ENCODE assay signal across 17 cellular contexts in the genomic region with DNA sequence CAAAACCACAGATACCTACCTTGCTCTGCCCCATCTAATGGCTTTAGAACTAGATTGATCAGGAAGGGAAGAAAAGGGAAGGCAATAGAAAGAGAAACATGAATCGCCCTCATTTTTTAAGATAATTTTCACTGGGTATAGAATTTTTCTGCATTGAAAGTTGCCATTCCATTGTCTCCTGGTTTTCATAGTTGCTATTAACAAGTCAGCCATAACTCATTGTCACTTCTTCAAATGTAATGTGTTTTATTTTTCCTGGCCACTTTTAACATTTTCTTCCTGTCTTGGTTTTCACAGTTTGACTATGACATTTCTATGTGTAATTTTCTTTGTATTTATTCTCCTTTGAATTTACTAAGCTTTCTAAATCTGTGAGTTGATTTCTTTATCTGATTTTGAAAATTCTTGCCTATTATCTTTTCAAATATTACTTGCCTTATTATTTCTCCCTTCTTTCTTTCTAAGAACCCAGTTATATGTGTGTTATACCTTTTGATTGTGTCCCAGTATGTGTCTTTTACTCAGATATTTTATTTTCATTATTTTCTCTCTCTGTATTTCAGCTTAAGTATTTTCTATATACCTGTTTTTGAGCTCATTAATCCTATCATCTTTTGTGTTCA.
"Had no signal": no experiment of that assay in that cellular context is flagged by ENCODE, and none has a peak within 500 bp of the region (broad histone marks: within the 10 kb centered on the region; RNA-seq: fewer than 3 reads in every experiment).

No MANE protein-coding gene starts in this region.

- DNase-seq: activated B cell treated with CpG ODN at 0.5 μM for 24 hours; activated CD4-positive, alpha-beta T cell treated with anti-CD3 and anti-CD28 coated beads, Interleukin-2, amount 10 ng/mL, durations not matched to agents 7 days and 5 days; activated CD8-positive, alpha-beta memory T cell treated with anti-CD3 and anti-CD28 coated beads for 24 hours; activated naive CD4-positive, alpha-beta T cell treated with anti-CD3 and anti-CD28 coated beads, Interleukin-2, amount 50 U/mL, for 16 hours; activated T-cell treated with anti-CD3 and anti-CD28 coated beads for 4 hours; brain microvascular endothelial cell; dermis blood vessel endothelial cell; endodermal cell; erythroblast; retina; stimulated activated CD4-positive, alpha-beta T cell treated with anti-CD3 and anti-CD28 coated beads, Interleukin-4, amount 100 ng/mL, for 4 hours; stimulated activated naive CD8-positive, alpha-beta T cell treated with anti-CD3 and anti-CD28 coated beads, Interleukin-15, amount 100 ng/mL, for 72 hours had no signal

- H3K4me3 Mint-ChIP-seq: activated B cell treated with CpG ODN at 0.5 μM for 24 hours; activated CD4-positive, alpha-beta T cell treated with anti-CD3 and anti-CD28 coated beads, Interleukin-2, amount 10 ng/mL, durations not matched to agents 7 days and 5 days; endodermal cell; mesothelial cell of epicardium; stimulated activated naive CD8-positive, alpha-beta T cell treated with anti-CD3 and anti-CD28 coated beads, Interleukin-15, amount 100 ng/mL, for 72 hours had no signal

- H3K4me1 Mint-ChIP-seq: activated B cell treated with CpG ODN at 0.5 μM for 24 hours; activated CD4-positive, alpha-beta T cell treated with anti-CD3 and anti-CD28 coated beads, Interleukin-2, amount 10 ng/mL, durations not matched to agents 7 days and 5 days; endodermal cell; mesothelial cell of epicardium; stimulated activated naive CD8-positive, alpha-beta T cell treated with anti-CD3 and anti-CD28 coated beads, Interleukin-15, amount 100 ng/mL, for 72 hours had no signal

- H3K27ac Mint-ChIP-seq: activated B cell treated with CpG ODN at 0.5 μM for 24 hours; activated CD4-positive, alpha-beta T cell treated with anti-CD3 and anti-CD28 coated beads, Interleukin-2, amount 10 ng/mL, durations not matched to agents 7 days and 5 days; endodermal cell; mesothelial cell of epicardium; stimulated activated naive CD8-positive, alpha-beta T cell treated with anti-CD3 and anti-CD28 coated beads, Interleukin-15, amount 100 ng/mL, for 72 hours had no signal

- ATAC-seq: stimulated activated naive CD8-positive, alpha-beta T cell treated with anti-CD3 and anti-CD28 coated beads, Interleukin-15, amount 100 ng/mL, for 72 hours had no signal

- H3K36me3 ChIP-seq: brain microvascular endothelial cell, thoracic aorta had no signal

- H3K4me1 ChIP-seq: parathyroid adenoma had no signal

- H3K27ac ChIP-seq: brain microvascular endothelial cell, hepatocyte, parathyroid adenoma, skin epidermis, thoracic aorta had no signal

- H3K4me3 ChIP-seq: hepatocyte, skin epidermis, thoracic aorta had no signal

- H3K27me3 ChIP-seq: brain microvascular endothelial cell, hepatocyte had no signal
